Comparison of ENCODE assay signal across 22 cellular contexts in genomic region chr1:156754219-156754618, GRCh38. TPM values are rescaled to one million over a fixed set of nuclear protein-coding genes. Genes with fewer than 3 reads are reported as not detected.
DNase-seq lines count a peak whose midpoint lies in the region; ATAC-seq and TF ChIP-seq lines count a peak whose summit lies in the region.
"Had no signal": no experiment of that assay in that cellular context is flagged by ENCODE, and none has a peak within 500 bp of the region (broad histone marks: within the 10 kb centered on the region; RNA-seq: fewer than 3 reads in every experiment).

No MANE protein-coding gene starts in this region.

- peak; percentile 65 for DNase-seq in NCI-H2171 treated with DMSO at 0.1 percent for 48 hours (lab: John Stamatoyannopoulos, UW)
- no peak for DNase-seq in NCI-H2171 (lab: John Stamatoyannopoulos, UW)
- DNase-seq in NCI-H187 treated with DMSO at 0.1 percent for 48 hours (lab: John Stamatoyannopoulos, UW): peak; percentile 90
- peak; percentile 64 to 77 for DNase-seq in SJCRH30
- no peak for DNase-seq in psoas muscle
- DNase-seq in foreskin fibroblast: no peak
- DNase-seq in stimulated activated CD4-positive, alpha-beta T cell treated with anti-CD3 and anti-CD28 coated beads, Interleukin-1b, Interleukin-23, amount 100 ng/mL, for 48 hours: no peak
- DNase-seq: activated CD4-positive, alpha-beta T cell treated with anti-CD3 and anti-CD28 coated beads, Interleukin-2, amount 50 U/mL, for 4 hours; activated naive CD8-positive, alpha-beta T cell treated with anti-CD3 and anti-CD28 coated beads for 36 hours; activated T-cell treated with anti-CD3 and anti-CD28 coated beads, Interleukin-2, amount 50 U/mL, for 1 hour; CD4-positive, alpha-beta memory T cell; dermis blood vessel endothelial cell; H9; naive thymus-derived CD4-positive, alpha-beta T cell; NCI-H226; stimulated activated naive CD8-positive, alpha-beta T cell treated with anti-CD3 and anti-CD28 coated beads, Interleukin-15, Interleukin-2, amounts not matched to agents 100 U/mL and 50 U/mL, for 24 hours; SW 1271; upper lobe of right lung had no signal

- no peak for ATAC-seq in psoas muscle
- ATAC-seq in GM18907 (IDR thresholded peaks at IDR 0.05; ENCODE audit: unreplicated experiment): no peak
- ATAC-seq: lower lobe of right lung; naive thymus-derived CD4-positive, alpha-beta T cell; Panc1; stimulated activated naive CD8-positive, alpha-beta T cell treated with anti-CD3 and anti-CD28 coated beads, Interleukin-15, Interleukin-2, amounts not matched to agents 100 U/mL and 50 U/mL, for 24 hours; upper lobe of right lung had no signal

- H3K4me3 ChIP-seq in SJCRH30: no peak overlapping the region
- H3K4me3 ChIP-seq in psoas muscle: no peak overlapping the region
- H3K4me3 ChIP-seq in foreskin fibroblast (ENCODE audit: low read depth in 1 of 2, low read length in 2 of 2): no peak overlapping the region
- H3K4me3 ChIP-seq: breast epithelium, lower lobe of right lung, upper lobe of right lung had no signal

- H3K4me1 ChIP-seq in SJCRH30: peaks cover 14% of the 10 kb centered on the region
- H3K4me1 ChIP-seq in psoas muscle: peaks cover 37% of the 10 kb centered on the region

- intact Hi-C loops in psoas muscle (cut with DNase I): no loop called here

- no peaks in the 10 kb centered on the region for H3K36me3 ChIP-seq in SJCRH30
- no peaks in the 10 kb centered on the region for H3K36me3 ChIP-seq in psoas muscle (ENCODE audit: insufficient read depth in 1 of 2, low read depth in 1 of 2)
- H3K36me3 ChIP-seq: breast epithelium, upper lobe of right lung had no signal

- H3K9me3 ChIP-seq in SJCRH30 (replicated peaks) (no peaks in the 10 kb centered on the region), psoas muscle (no peaks in the 10 kb centered on the region)
- H3K9me3 ChIP-seq: breast epithelium, lower lobe of right lung, upper lobe of right lung had no signal

- no peak for TF ChIP-seq CTCF in psoas muscle (IDR thresholded peaks at IDR 0.05)
- no peak for TF ChIP-seq CTCF in foreskin fibroblast (IDR thresholded peaks at IDR 0.05; ENCODE audit: low read depth, low read length)

- WGBS in psoas muscle, 3 donors: 21 to 36% (median 23%) methylated on average over 8 of the region's 8 CpGs

- H3K27me3 ChIP-seq in SJCRH30 (no peaks in the 10 kb centered on the region), psoas muscle (ENCODE audit: insufficient read depth in 3 of 3, low read length in 2 of 3) (no peaks in the 10 kb centered on the region)
- H3K27me3 ChIP-seq: breast epithelium, upper lobe of right lung had no signal

- no peak overlapping the region for H3K27ac ChIP-seq in SJCRH30
- H3K27ac ChIP-seq in psoas muscle: peak overlapping the region; percentile 50
- H3K27ac ChIP-seq: lower lobe of right lung had no signal

RNA-seq across cellular contexts. Expression of gene HDGF, which starts 2.7 kb away (rescaled TPM):
- total RNA-seq in SJCRH30 (2014; rRNA removed; shearing (Covaris generic)): 276 and 278 TPM in 2 replicates
- 100 to 1,000 TPM; 164 to 240 (median 208) TPM for total RNA-seq in psoas muscle
- polyA plus RNA-seq in psoas muscle: 100 to 1,000 TPM; 161 to 367 (median 163) TPM

RNA-seq across cellular contexts. Expression of gene PRCC, which starts 13.1 kb away (rescaled TPM):
- total RNA-seq in SJCRH30 (2014; rRNA removed; shearing (Covaris generic)): 56.4 and 61.2 TPM in 2 replicates
- 10 to 100 TPM; 43.7 to 69.3 (median 64.0) TPM for total RNA-seq in psoas muscle
- polyA plus RNA-seq in psoas muscle: 100 to 1,000 TPM in 1 of 3 donors, 10 to 100 TPM in 2; 46.8 to 107 (median 72.0) TPM

RNA-seq across cellular contexts. Expression of gene MRPL24, which starts 13.3 kb away (rescaled TPM):
- total RNA-seq in SJCRH30 (2014; rRNA removed; shearing (Covaris generic)): 53.4 and 61.3 TPM in 2 replicates
- total RNA-seq in psoas muscle: 100 to 1,000 TPM in 2 of 4 donors, 10 to 100 TPM in 2; 86.1 to 137 (median 99.8) TPM
- 100 to 1,000 TPM; 140 to 174 (median 146) TPM for polyA plus RNA-seq in psoas muscle

RNA-seq across cellular contexts. Expression of gene ISG20L2, which starts 25.7 kb away (rescaled TPM):
- total RNA-seq in SJCRH30 (2014; rRNA removed; shearing (Covaris generic)): 29.1 and 33.7 TPM in 2 replicates
- 10 to 100 TPM in 3 of 4 donors, 1 to 10 TPM in 1; 7.4 to 19.8 (median 16.5) TPM for total RNA-seq in psoas muscle
- 10 to 100 TPM in 2 of 3 donors, 1 to 10 TPM in 1; 7.6 to 20.4 (median 20.2) TPM for polyA plus RNA-seq in psoas muscle

RNA-seq across cellular contexts. Expression of gene METTL25B, which starts 25.9 kb away (rescaled TPM):
- 8.6 and 9.9 TPM in 2 replicates for total RNA-seq in SJCRH30 (2014; rRNA removed; shearing (Covaris generic))
- total RNA-seq in psoas muscle: 10 to 100 TPM; 18.5 to 32.1 (median 28.5) TPM
- 10 to 100 TPM; 22.1 to 31.5 (median 27.0) TPM for polyA plus RNA-seq in psoas muscle

Comparison
In these comparisons a context has a peak if more than half of its experiments do, and no peak if none do; other contexts are left out.
1. DNase-seq: peak in NCI-H2171 treated with DMSO at 0.1 percent for 48 hours (single experiment), NCI-H187 treated with DMSO at 0.1 percent for 48 hours (single experiment) and SJCRH30 (2 of 2); none in NCI-H2171 (single experiment), psoas muscle (0 of 2), foreskin fibroblast (0 of 2) and stimulated activated CD4-positive, alpha-beta T cell treated with anti-CD3 and anti-CD28 coated beads, Interleukin-1b, Interleukin-23, amount 100 ng/mL, for 48 hours (single experiment).